Comparison of ENCODE assay signal across 1 cellular context in genomic region chr15:52786436-52787122, GRCh38.
TF ChIP-seq lines count a peak whose summit lies in the region.

No MANE protein-coding gene starts in this region.

TF ChIP-seq in HepG2, 621 proteins besides CTCF, POLR2A, EP300 and RAD21 (continued from another document and continues in another):
- TF ChIP-seq FOXJ3 (CRISPR knock-in tag; IDR thresholded peaks at IDR 0.05; ENCODE audit: borderline replicate concordance): no peak
- TF ChIP-seq ZNF275 (CRISPR knock-in tag; IDR thresholded peaks at IDR 0.05; ENCODE audit: borderline replicate concordance): no peak
- TF ChIP-seq ZXDC (CRISPR knock-in tag; IDR thresholded peaks at IDR 0.05): no peak
- no peak for TF ChIP-seq KDM3A (CRISPR knock-in tag; IDR thresholded peaks at IDR 0.05; ENCODE audit: low read depth)
- TF ChIP-seq ZFAT (CRISPR knock-in tag; conservative IDR thresholded peaks at IDR 0.05): no peak
- TF ChIP-seq ZMYM4 (CRISPR knock-in tag; IDR thresholded peaks at IDR 0.05): peak; percentile 85
- TF ChIP-seq POLR2G (IDR thresholded peaks at IDR 0.05; ENCODE audit: low read depth, low read length): no peak
- TF ChIP-seq U2AF1 (optimal IDR thresholded peaks at IDR 0.05; ENCODE audit: low read depth, low read length): no peak
- TF ChIP-seq ZMAT3 (CRISPR knock-in tag; conservative IDR thresholded peaks at IDR 0.05): 0 out of 2 replicates have a peak, but pooled peaks have one; percentile 15
- TF ChIP-seq CHD4 (IDR thresholded peaks at IDR 0.05; ENCODE audit: borderline replicate concordance, low read length): no peak
- TF ChIP-seq PRDM4 (CRISPR knock-in tag; IDR thresholded peaks at IDR 0.05; ENCODE audit: borderline replicate concordance): no peak
- no peak for TF ChIP-seq ZNF484 (CRISPR knock-in tag; IDR thresholded peaks at IDR 0.05; ENCODE audit: borderline replicate concordance, low read depth)
- TF ChIP-seq ZNF598 (CRISPR knock-in tag; IDR thresholded peaks at IDR 0.05; ENCODE audit: borderline replicate concordance): no peak
- TF ChIP-seq ZFP36L2 (CRISPR knock-in tag; IDR thresholded peaks at IDR 0.05): no peak
- no peak for TF ChIP-seq ZNF639 (CRISPR knock-in tag; conservative IDR thresholded peaks at IDR 0.05)
- peak; percentile 34; the same call in 1 of the 2 replicates for TF ChIP-seq SAP130 (CRISPR knock-in tag; IDR thresholded peaks at IDR 0.05; ENCODE audit: low read depth)
- TF ChIP-seq KAT8 (CRISPR knock-in tag; IDR thresholded peaks at IDR 0.05): no peak
- TF ChIP-seq SKI (IDR thresholded peaks at IDR 0.05; ENCODE audit: partially characterized antibody): no peak
- no peak for TF ChIP-seq ZFP62 (CRISPR knock-in tag; IDR thresholded peaks at IDR 0.05)
- no peak for TF ChIP-seq HCFC1 (IDR thresholded peaks at IDR 0.05; ENCODE audit: low read depth, low read length)
- no peak for TF ChIP-seq CENPT (CRISPR knock-in tag; IDR thresholded peaks at IDR 0.05; ENCODE audit: low read depth)
- TF ChIP-seq HNF1B (CRISPR knock-in tag; IDR thresholded peaks at IDR 0.05): peak; percentile 69; the same call in 1 of the 2 replicates
- TF ChIP-seq MNT (IDR thresholded peaks at IDR 0.05): no peak
- TF ChIP-seq ZNF562 (CRISPR knock-in tag; IDR thresholded peaks at IDR 0.05; ENCODE audit: borderline replicate concordance): no peak
- TF ChIP-seq U2AF2 (IDR thresholded peaks at IDR 0.05; ENCODE audit: low read depth, low read length): no peak
- TF ChIP-seq GATA4 (IDR thresholded peaks at IDR 0.05; ENCODE audit: borderline replicate concordance, low read depth): no peak
- TF ChIP-seq PHF8 (CRISPR knock-in tag; IDR thresholded peaks at IDR 0.05): peak; percentile 44; the same call in 1 of the 2 replicates
- TF ChIP-seq TRIM24 (CRISPR knock-in tag; IDR thresholded peaks at IDR 0.05): no peak
- no peak for TF ChIP-seq AFF4 (CRISPR knock-in tag; IDR thresholded peaks at IDR 0.05)
- no peak for TF ChIP-seq CHCHD3 (CRISPR knock-in tag; IDR thresholded peaks at IDR 0.05)
- no peak; the same call in 1 of the 2 replicates for TF ChIP-seq HIVEP1 (CRISPR knock-in tag; IDR thresholded peaks at IDR 0.05)
- TF ChIP-seq KDM2A (CRISPR knock-in tag; IDR thresholded peaks at IDR 0.05; ENCODE audit: borderline replicate concordance, low read depth): no peak
- TF ChIP-seq NBN (conservative IDR thresholded peaks at IDR 0.05): no peak
- TF ChIP-seq HDAC1 (CRISPR knock-in tag; IDR thresholded peaks at IDR 0.05): peak; percentile 49
- no peak for TF ChIP-seq ZNF101 (CRISPR knock-in tag; IDR thresholded peaks at IDR 0.05; ENCODE audit: borderline replicate concordance, low read depth)
- TF ChIP-seq SNAI1 (CRISPR knock-in tag; IDR thresholded peaks at IDR 0.05; ENCODE audit: borderline replicate concordance): no peak
- TF ChIP-seq RARG (CRISPR knock-in tag; IDR thresholded peaks at IDR 0.05; ENCODE audit: low read depth): no peak
- TF ChIP-seq ZHX2 (IDR thresholded peaks at IDR 0.05; ENCODE audit: low read depth): no peak; the same call in 1 of the 2 replicates
- no peak for TF ChIP-seq ZHX2 (CRISPR knock-in tag; IDR thresholded peaks at IDR 0.05; ENCODE audit: borderline replicate concordance)
- TF ChIP-seq CEBPG (CRISPR knock-in tag; IDR thresholded peaks at IDR 0.05): no peak
- TF ChIP-seq LCORL (IDR thresholded peaks at IDR 0.05): no peak
- TF ChIP-seq LCORL (CRISPR knock-in tag; IDR thresholded peaks at IDR 0.05): no peak
- no peak for TF ChIP-seq ZBTB38 (CRISPR knock-in tag; IDR thresholded peaks at IDR 0.05)
- no peak for TF ChIP-seq HOXD1 (CRISPR knock-in tag; IDR thresholded peaks at IDR 0.05)
- TF ChIP-seq ZNF816 (CRISPR knock-in tag; IDR thresholded peaks at IDR 0.05; ENCODE audit: borderline replicate concordance): no peak
- no peak for TF ChIP-seq ZNF773 (CRISPR knock-in tag; IDR thresholded peaks at IDR 0.05; ENCODE audit: borderline replicate concordance)
